ENCODE assay signal across 1 cellular context in the genomic region with DNA sequence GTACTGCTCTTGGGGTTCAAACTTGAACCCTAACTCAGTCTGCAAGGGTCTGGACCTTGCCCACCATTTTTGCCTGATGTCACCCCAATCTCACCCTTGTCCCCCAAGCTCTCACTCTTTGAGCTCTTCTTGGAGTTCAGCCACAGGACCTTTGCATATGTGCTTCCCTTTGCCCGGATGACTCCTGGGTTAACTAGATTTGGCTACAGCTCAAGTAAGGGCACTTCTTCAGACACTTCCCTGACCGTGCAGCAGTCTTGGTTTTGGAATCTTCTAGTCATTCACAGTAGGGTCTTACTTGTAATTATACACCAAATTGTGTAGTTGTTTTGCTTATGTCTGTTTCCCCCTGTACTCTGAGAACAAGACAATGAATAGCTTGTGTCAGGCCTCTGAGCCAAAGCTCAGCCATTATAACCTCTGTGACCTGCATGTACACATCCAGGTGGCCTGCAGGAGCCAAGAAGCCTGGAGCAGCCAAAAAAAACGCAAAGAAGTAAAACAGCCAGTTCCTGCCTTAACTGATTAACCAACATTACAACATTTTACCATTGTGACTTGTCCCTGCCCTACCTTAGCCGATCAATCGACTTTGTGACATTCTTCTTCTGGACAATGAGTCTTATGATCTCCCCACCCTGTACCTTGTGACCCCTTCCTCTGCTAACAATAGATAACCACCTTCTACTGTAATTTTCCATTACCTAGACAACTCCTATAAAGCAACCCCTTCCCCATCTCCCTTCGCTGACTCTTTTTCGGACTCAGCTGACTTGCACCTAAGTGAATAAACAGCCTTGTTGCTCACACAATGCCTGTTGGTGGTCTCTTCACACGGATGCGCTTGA.
A peak's percentile ranks its signal among the peaks of the same experiment; 100 is the strongest.
TF ChIP-seq lines count a peak whose summit lies in the region.

No MANE protein-coding gene starts in this region.

TF ChIP-seq in HepG2, 621 proteins besides CTCF, POLR2A, EP300 and RAD21 (continued from another document and continues in another):
- TF ChIP-seq, protein P1, sequence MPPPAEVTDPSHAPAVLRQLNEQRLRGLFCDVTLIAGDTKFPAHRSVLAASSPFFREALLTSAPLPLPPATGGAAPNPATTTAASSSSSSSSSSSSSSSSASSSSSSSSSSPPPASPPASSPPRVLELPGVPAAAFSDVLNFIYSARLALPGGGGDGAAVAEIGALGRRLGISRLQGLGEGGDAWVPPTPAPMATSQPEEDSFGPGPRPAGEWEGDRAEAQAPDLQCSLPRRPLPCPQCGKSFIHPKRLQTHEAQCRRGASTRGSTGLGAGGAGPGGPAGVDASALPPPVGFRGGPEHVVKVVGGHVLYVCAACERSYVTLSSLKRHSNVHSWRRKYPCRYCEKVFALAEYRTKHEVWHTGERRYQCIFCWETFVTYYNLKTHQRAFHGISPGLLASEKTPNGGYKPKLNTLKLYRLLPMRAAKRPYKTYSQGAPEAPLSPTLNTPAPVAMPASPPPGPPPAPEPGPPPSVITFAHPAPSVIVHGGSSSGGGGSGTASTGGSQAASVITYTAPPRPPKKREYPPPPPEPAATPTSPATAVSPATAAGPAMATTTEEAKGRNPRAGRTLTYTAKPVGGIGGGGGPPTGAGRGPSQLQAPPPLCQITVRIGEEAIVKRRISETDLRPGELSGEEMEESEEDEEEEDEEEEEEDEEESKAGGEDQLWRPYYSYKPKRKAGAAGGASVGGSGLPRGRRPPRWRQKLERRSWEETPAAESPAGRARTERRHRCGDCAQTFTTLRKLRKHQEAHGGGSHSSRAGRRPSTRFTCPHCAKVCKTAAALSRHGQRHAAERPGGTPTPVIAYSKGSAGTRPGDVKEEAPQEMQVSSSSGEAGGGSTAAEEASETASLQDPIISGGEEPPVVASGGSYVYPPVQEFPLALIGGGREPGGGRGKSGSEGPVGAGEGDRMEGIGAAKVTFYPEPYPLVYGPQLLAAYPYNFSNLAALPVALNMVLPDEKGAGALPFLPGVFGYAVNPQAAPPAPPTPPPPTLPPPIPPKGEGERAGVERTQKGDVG (CRISPR knock-in tag; IDR thresholded peaks at IDR 0.05; ENCODE audit: borderline replicate concordance), result no peak
- TF ChIP-seq KAT7 (CRISPR knock-in tag; IDR thresholded peaks at IDR 0.05; ENCODE audit: borderline replicate concordance), result no peak
- TF ChIP-seq, protein P2, sequence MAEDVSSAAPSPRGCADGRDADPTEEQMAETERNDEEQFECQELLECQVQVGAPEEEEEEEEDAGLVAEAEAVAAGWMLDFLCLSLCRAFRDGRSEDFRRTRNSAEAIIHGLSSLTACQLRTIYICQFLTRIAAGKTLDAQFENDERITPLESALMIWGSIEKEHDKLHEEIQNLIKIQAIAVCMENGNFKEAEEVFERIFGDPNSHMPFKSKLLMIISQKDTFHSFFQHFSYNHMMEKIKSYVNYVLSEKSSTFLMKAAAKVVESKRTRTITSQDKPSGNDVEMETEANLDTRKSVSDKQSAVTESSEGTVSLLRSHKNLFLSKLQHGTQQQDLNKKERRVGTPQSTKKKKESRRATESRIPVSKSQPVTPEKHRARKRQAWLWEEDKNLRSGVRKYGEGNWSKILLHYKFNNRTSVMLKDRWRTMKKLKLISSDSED (CRISPR knock-in tag; IDR thresholded peaks at IDR 0.05), result no peak
- no peak for TF ChIP-seq RAD51 (IDR thresholded peaks at IDR 0.05; ENCODE audit: borderline replicate concordance)
- no peak for TF ChIP-seq ZNF670 (CRISPR knock-in tag; IDR thresholded peaks at IDR 0.05; ENCODE audit: borderline replicate concordance)
- TF ChIP-seq, protein P3, sequence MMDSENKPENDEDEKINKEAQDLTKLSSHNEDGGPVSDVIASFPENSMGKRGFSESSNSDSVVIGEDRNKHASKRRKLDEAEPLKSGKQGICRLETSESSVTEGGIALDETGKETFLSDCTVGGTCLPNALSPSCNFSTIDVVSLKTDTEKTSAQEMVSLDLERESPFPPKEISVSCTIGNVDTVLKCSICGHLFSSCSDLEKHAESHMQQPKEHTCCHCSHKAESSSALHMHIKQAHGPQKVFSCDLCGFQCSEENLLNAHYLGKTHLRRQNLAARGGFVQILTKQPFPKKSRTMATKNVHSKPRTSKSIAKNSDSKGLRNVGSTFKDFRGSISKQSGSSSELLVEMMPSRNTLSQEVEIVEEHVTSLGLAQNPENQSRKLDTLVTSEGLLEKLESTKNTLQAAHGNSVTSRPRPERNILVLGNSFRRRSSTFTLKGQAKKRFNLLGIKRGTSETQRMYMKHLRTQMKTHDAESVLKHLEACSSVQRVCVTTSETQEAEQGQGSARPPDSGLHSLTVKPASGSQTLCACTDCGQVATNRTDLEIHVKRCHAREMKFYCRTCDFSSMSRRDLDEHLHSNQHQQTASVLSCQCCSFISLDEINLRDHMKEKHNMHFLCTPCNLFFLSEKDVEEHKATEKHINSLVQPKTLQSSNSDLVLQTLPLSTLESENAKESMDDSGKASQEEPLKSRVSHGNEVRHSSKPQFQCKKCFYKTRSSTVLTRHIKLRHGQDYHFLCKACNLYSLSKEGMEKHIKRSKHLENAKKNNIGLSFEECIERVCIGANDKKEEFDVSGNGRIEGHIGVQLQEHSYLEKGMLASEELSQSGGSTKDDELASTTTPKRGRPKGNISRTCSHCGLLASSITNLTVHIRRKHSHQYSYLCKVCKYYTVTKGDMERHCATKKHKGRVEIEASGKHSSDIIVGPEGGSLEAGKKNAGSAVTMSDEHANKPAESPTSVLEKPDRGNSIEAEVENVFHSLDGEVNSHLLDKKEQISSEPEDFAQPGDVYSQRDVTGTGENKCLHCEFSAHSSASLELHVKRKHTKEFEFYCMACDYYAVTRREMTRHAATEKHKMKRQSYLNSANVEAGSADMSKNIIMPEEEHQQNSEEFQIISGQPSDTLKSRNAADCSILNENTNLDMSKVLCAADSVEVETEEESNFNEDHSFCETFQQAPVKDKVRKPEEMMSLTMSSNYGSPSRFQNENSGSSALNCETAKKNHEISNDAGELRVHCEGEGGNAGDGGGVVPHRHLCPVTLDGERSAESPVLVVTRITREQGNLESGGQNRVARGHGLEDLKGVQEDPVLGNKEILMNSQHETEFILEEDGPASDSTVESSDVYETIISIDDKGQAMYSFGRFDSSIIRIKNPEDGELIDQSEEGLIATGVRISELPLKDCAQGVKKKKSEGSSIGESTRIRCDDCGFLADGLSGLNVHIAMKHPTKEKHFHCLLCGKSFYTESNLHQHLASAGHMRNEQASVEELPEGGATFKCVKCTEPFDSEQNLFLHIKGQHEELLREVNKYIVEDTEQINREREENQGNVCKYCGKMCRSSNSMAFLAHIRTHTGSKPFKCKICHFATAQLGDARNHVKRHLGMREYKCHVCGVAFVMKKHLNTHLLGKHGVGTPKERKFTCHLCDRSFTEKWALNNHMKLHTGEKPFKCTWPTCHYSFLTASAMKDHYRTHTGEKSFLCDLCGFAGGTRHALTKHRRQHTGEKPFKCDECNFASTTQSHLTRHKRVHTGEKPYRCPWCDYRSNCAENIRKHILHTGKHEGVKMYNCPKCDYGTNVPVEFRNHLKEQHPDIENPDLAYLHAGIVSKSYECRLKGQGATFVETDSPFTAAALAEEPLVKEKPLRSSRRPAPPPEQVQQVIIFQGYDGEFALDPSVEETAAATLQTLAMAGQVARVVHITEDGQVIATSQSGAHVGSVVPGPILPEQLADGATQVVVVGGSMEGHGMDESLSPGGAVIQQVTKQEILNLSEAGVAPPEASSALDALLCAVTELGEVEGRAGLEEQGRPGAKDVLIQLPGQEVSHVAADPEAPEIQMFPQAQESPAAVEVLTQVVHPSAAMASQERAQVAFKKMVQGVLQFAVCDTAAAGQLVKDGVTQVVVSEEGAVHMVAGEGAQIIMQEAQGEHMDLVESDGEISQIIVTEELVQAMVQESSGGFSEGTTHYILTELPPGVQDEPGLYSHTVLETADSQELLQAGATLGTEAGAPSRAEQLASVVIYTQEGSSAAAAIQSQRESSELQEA (CRISPR knock-in tag; IDR thresholded peaks at IDR 0.05; ENCODE audit: not compliant biosample characterization), result no peak
- TF ChIP-seq RBM39 (IDR thresholded peaks at IDR 0.05; ENCODE audit: low read depth, low read length, poor library complexity, severe bottlenecking), result no peak
- no peak for TF ChIP-seq EEA1 (CRISPR knock-in tag; IDR thresholded peaks at IDR 0.05; ENCODE audit: borderline replicate concordance)
- TF ChIP-seq ZNF629 (CRISPR knock-in tag; conservative IDR thresholded peaks at IDR 0.05), result peak; percentile 42
- TF ChIP-seq ZNF296 (CRISPR knock-in tag; conservative IDR thresholded peaks at IDR 0.05), result no peak; the same call in 1 of the 2 replicates
- TF ChIP-seq, protein P4, sequence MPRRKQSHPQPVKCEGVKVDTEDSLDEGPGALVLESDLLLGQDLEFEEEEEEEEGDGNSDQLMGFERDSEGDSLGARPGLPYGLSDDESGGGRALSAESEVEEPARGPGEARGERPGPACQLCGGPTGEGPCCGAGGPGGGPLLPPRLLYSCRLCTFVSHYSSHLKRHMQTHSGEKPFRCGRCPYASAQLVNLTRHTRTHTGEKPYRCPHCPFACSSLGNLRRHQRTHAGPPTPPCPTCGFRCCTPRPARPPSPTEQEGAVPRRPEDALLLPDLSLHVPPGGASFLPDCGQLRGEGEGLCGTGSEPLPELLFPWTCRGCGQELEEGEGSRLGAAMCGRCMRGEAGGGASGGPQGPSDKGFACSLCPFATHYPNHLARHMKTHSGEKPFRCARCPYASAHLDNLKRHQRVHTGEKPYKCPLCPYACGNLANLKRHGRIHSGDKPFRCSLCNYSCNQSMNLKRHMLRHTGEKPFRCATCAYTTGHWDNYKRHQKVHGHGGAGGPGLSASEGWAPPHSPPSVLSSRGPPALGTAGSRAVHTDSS (CRISPR knock-in tag; conservative IDR thresholded peaks at IDR 0.05), result no peak
- peak; percentile 71; the same call in 1 of the 2 replicates for TF ChIP-seq EHMT2 (IDR thresholded peaks at IDR 0.05; ENCODE audit: borderline replicate concordance, low read depth, low read length)
- TF ChIP-seq, protein P5, sequence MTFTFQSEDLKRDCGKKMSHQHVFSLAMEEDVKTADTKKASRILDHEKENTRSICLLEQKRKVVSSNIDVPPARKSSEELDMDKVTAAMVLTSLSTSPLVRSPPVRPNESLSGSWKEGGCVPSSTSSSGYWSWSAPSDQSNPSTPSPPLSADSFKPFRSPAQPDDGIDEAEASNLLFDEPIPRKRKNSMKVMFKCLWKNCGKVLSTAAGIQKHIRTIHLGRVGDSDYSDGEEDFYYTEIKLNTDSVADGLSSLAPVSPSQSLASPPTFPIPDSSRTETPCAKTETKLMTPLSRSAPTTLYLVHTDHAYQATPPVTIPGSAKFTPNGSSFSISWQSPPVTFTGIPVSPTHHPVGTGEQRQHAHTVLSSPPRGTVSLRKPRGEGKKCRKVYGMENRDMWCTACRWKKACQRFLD (CRISPR knock-in tag; IDR thresholded peaks at IDR 0.05; ENCODE audit: borderline replicate concordance), result no peak; the same call in 1 of the 2 replicates
- TF ChIP-seq ZFP82 (CRISPR knock-in tag; IDR thresholded peaks at IDR 0.05; ENCODE audit: borderline replicate concordance), result no peak
- no peak for TF ChIP-seq SIN3B (IDR thresholded peaks at IDR 0.05; ENCODE audit: low read length)
- TF ChIP-seq SRF (IDR thresholded peaks at IDR 0.05; ENCODE audit: low read depth, low read length), result no peak
- TF ChIP-seq WIZ (CRISPR knock-in tag; IDR thresholded peaks at IDR 0.05), result no peak
- TF ChIP-seq SP4 (CRISPR knock-in tag; IDR thresholded peaks at IDR 0.05), result no peak
- TF ChIP-seq HNRNPUL1 (IDR thresholded peaks at IDR 0.05; ENCODE audit: low read depth, low read length), result no peak
- TF ChIP-seq SRSF4 (IDR thresholded peaks at IDR 0.05; ENCODE audit: low read depth, low read length, poor library complexity, severe bottlenecking), result no peak
- TF ChIP-seq NRL (CRISPR knock-in tag; IDR thresholded peaks at IDR 0.05; ENCODE audit: borderline replicate concordance), result no peak
- TF ChIP-seq FOXJ3 (CRISPR knock-in tag; IDR thresholded peaks at IDR 0.05; ENCODE audit: borderline replicate concordance), result peak; percentile 87
- no peak for TF ChIP-seq ZNF552 (CRISPR knock-in tag; IDR thresholded peaks at IDR 0.05; ENCODE audit: borderline replicate concordance)
- TF ChIP-seq, protein P6, sequence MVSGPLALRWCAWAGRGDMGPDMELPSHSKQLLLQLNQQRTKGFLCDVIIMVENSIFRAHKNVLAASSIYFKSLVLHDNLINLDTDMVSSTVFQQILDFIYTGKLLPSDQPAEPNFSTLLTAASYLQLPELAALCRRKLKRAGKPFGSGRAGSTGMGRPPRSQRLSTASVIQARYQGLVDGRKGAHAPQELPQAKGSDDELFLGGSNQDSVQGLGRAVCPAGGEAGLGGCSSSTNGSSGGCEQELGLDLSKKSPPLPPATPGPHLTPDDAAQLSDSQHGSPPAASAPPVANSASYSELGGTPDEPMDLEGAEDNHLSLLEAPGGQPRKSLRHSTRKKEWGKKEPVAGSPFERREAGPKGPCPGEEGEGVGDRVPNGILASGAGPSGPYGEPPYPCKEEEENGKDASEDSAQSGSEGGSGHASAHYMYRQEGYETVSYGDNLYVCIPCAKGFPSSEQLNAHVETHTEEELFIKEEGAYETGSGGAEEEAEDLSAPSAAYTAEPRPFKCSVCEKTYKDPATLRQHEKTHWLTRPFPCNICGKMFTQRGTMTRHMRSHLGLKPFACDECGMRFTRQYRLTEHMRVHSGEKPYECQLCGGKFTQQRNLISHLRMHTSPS (CRISPR knock-in tag; IDR thresholded peaks at IDR 0.05; ENCODE audit: low read depth), result no peak
- peak; percentile 61; the same call in 1 of the 2 replicates for TF ChIP-seq ZNF33B (CRISPR knock-in tag; IDR thresholded peaks at IDR 0.05)
- TF ChIP-seq, protein P7, sequence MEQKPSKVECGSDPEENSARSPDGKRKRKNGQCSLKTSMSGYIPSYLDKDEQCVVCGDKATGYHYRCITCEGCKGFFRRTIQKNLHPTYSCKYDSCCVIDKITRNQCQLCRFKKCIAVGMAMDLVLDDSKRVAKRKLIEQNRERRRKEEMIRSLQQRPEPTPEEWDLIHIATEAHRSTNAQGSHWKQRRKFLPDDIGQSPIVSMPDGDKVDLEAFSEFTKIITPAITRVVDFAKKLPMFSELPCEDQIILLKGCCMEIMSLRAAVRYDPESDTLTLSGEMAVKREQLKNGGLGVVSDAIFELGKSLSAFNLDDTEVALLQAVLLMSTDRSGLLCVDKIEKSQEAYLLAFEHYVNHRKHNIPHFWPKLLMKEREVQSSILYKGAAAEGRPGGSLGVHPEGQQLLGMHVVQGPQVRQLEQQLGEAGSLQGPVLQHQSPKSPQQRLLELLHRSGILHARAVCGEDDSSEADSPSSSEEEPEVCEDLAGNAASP (CRISPR knock-in tag; IDR thresholded peaks at IDR 0.05; ENCODE audit: borderline replicate concordance), result no peak; the same call in none of the 2 replicates
- TF ChIP-seq TRIM24 (CRISPR knock-in tag; IDR thresholded peaks at IDR 0.05), result no peak
- TF ChIP-seq ZNF724P (CRISPR knock-in tag; IDR thresholded peaks at IDR 0.05; ENCODE audit: borderline replicate concordance), result no peak
- TF ChIP-seq NONO (IDR thresholded peaks at IDR 0.05), result no peak
- TF ChIP-seq NONO (CRISPR knock-in tag; conservative IDR thresholded peaks at IDR 0.05), result peak; percentile 78
- TF ChIP-seq ZNF343 (CRISPR knock-in tag; IDR thresholded peaks at IDR 0.05), result no peak
- TF ChIP-seq, protein P8, sequence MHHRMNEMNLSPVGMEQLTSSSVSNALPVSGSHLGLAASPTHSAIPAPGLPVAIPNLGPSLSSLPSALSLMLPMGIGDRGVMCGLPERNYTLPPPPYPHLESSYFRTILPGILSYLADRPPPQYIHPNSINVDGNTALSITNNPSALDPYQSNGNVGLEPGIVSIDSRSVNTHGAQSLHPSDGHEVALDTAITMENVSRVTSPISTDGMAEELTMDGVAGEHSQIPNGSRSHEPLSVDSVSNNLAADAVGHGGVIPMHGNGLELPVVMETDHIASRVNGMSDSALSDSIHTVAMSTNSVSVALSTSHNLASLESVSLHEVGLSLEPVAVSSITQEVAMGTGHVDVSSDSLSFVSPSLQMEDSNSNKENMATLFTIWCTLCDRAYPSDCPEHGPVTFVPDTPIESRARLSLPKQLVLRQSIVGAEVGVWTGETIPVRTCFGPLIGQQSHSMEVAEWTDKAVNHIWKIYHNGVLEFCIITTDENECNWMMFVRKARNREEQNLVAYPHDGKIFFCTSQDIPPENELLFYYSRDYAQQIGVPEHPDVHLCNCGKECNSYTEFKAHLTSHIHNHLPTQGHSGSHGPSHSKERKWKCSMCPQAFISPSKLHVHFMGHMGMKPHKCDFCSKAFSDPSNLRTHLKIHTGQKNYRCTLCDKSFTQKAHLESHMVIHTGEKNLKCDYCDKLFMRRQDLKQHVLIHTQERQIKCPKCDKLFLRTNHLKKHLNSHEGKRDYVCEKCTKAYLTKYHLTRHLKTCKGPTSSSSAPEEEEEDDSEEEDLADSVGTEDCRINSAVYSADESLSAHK (CRISPR knock-in tag; IDR thresholded peaks at IDR 0.05; ENCODE audit: borderline replicate concordance), result no peak
